ENCODE assay signal across 11 cellular contexts in genomic region chr15:89845305-89845893, GRCh38. TPM values are rescaled to one million over a fixed set of nuclear protein-coding genes. Genes with fewer than 3 reads are reported as not detected.
A peak's percentile ranks its signal among the peaks of the same experiment; 100 is the strongest.
DNase-seq lines count a peak whose midpoint lies in the region; ATAC-seq, FAIRE-seq and TF ChIP-seq lines count a peak whose summit lies in the region.
"Had no signal": no experiment of that assay in that cellular context is flagged by ENCODE, and none has a peak within 500 bp of the region (broad histone marks: within the 10 kb centered on the region; RNA-seq: fewer than 3 reads in every experiment).

No MANE protein-coding gene starts in this region.

- WGBS in mesodermal cell (ENCODE audit: insufficient coverage in 2 of 2), 2 experiments = 83 to 93% methylated on average over 3 of the region's 5 CpGs

- DNase-seq in M059J (ENCODE audit: low read depth) = peak; percentile 95
- peak; percentile 90 for DNase-seq in bronchial epithelial cell (ENCODE audit: low read depth)
- no peak for DNase-seq in NCI-H187 (lab: John Stamatoyannopoulos, UW)
- no peak for DNase-seq in hypothalamus (lab: John Stamatoyannopoulos, UW)
- DNase-seq: CD4-positive, CD25-positive, alpha-beta regulatory T cell; stimulated activated naive CD8-positive, alpha-beta T cell treated with anti-CD3 and anti-CD28 coated beads, Interleukin-15, Interleukin-2, amounts not matched to agents 100 U/mL and 50 U/mL, for 24 hours had no signal

- H2AFZ ChIP-seq in ACC112 (ENCODE audit: low read length, unreplicated experiment) = no peak overlapping the region
- H2AFZ ChIP-seq: parathyroid adenoma had no signal

- TF ChIP-seq CTCF in bronchial epithelial cell (IDR thresholded peaks at IDR 0.05; ENCODE audit: insufficient read depth, low read length, severe bottlenecking) = no peak

- FAIRE-seq in bronchial epithelial cell (lab: Jason Lieb, UNC) = no peak

- H3K4me1 ChIP-seq in ACC112 (ENCODE audit: control insufficient read depth, insufficient read depth, low read length, unreplicated experiment) = peaks cover 46% of the 10 kb centered on the region
- H3K4me1 ChIP-seq in mesodermal cell (ENCODE audit: control insufficient read depth, insufficient read depth, low read length, poor library complexity, severe bottlenecking) = peaks cover 22% of the 10 kb centered on the region
- H3K4me1 ChIP-seq: parathyroid adenoma had no signal

- H3K27me3 ChIP-seq in ACC112 (ENCODE audit: insufficient read depth, low read length) (no peaks in the 10 kb centered on the region), bronchial epithelial cell (ENCODE audit: control insufficient read depth, insufficient read depth, low read length) (no peaks in the 10 kb centered on the region)

- H3K36me3 ChIP-seq in ACC112 (ENCODE audit: insufficient read depth, low read length) (peaks cover 5% of the 10 kb centered on the region; the same call in 1 of the 2 replicates), bronchial epithelial cell (ENCODE audit: control insufficient read depth, insufficient read depth, low read length) (no peaks in the 10 kb centered on the region), mesodermal cell (ENCODE audit: control insufficient read depth, insufficient read depth, low read length) (peaks cover 25% of the 10 kb centered on the region)

- H3K27ac ChIP-seq in ACC112 (ENCODE audit: low read depth, low read length) (peak overlapping the region; percentile 96), mesodermal cell (ENCODE audit: low read depth, low read length, severe bottlenecking) (peak overlapping the region; percentile 65)
- H3K27ac ChIP-seq: parathyroid adenoma had no signal

- ATAC-seq in HG02973 (IDR thresholded peaks at IDR 0.05; ENCODE audit: unreplicated experiment) (no peak), GM19463 (IDR thresholded peaks at IDR 0.05; ENCODE audit: unreplicated experiment) (no peak)
- ATAC-seq: stimulated activated naive CD8-positive, alpha-beta T cell treated with anti-CD3 and anti-CD28 coated beads, Interleukin-15, Interleukin-2, amounts not matched to agents 100 U/mL and 50 U/mL, for 24 hours had no signal

- no peaks in the 10 kb centered on the region for H3K9me3 ChIP-seq in mesodermal cell (ENCODE audit: control insufficient read depth, low read length)

- no peaks in the 10 kb centered on the region for H3K79me2 ChIP-seq in ACC112 (ENCODE audit: control insufficient read depth, insufficient read depth, low read length, unreplicated experiment)
- H3K79me2 ChIP-seq: parathyroid adenoma had no signal

- peak overlapping the region; percentile 46; the same call in 1 of the 2 replicates for H3K4me3 ChIP-seq in ACC112 (ENCODE audit: low read depth, low read length)
- H3K4me3 ChIP-seq in bronchial epithelial cell (ENCODE audit: low read depth, low read length) = no peak overlapping the region
- no peak overlapping the region for H3K4me3 ChIP-seq in mesodermal cell (ENCODE audit: extremely low read depth, insufficient read depth, low read length, poor library complexity, severe bottlenecking)

RNA-seq across cellular contexts. Expression of gene ANPEP, which starts 30.7 kb away (rescaled TPM):
- total RNA-seq in M059J (2014; rRNA removed; shearing (Covaris generic)) = 0.05 and 0.12 TPM in 2 replicates
- 0.13 and 0.53 TPM in 2 replicates for total RNA-seq in bronchial epithelial cell
- polyA plus RNA-seq in mesodermal cell (2013, experiment 1 of 2) = 12.1 TPM
- 14.6 TPM for polyA plus RNA-seq in mesodermal cell (2013, experiment 2 of 2)

RNA-seq across cellular contexts. Expression of gene AP3S2, which starts 48.4 kb away (rescaled TPM):
- total RNA-seq in M059J (2014; rRNA removed; shearing (Covaris generic)) = 48.8 and 58.8 TPM in 2 replicates
- total RNA-seq in bronchial epithelial cell = 50.6 and 51.3 TPM in 2 replicates
- 34.7 TPM for polyA plus RNA-seq in mesodermal cell (2013, experiment 1 of 2)
- polyA plus RNA-seq in mesodermal cell (2013, experiment 2 of 2) = 33.9 TPM

Comparison
In these comparisons a context has a peak if more than half of its experiments do, and no peak if none do; other contexts are left out.
1. DNase-seq: peak in M059J (single experiment) and bronchial epithelial cell (single experiment); none in NCI-H187 (0 of 2) and hypothalamus (0 of 51).